ENCODE assay signal across 11 cellular contexts in the genomic region with DNA sequence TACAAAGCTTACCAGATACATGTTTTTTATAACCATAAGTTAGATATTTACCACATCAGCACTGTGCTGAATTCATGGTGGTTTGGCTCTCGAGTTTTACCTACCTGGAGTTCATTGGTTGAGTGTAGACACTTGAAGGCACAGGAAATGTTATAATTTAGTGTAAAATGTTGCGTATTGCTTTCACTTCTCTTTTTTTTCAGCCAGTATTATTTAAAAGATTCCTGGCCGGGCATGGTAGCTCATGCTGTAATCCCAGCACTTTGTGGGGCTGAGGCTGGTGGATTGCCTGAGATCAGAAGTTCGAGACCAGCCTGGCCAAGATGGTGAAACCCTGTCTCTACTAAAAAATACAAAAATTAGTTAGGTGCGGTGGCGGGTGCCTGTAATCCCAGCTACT. TPM values are rescaled to one million over a fixed set of nuclear protein-coding genes. Genes with fewer than 3 reads are reported as not detected.
DNase-seq lines count a peak whose midpoint lies in the region; ATAC-seq and TF ChIP-seq lines count a peak whose summit lies in the region.
"Had no signal": no experiment of that assay in that cellular context is flagged by ENCODE, and none has a peak within 500 bp of the region (broad histone marks: within the 10 kb centered on the region; RNA-seq: fewer than 3 reads in every experiment).

No MANE protein-coding gene starts in this region.

- intact Hi-C loops in spleen (cut with DNase I; ENCODE audit: low total_unique reads), result no loop called here

- no peaks in the 10 kb centered on the region for H3K27me3 Mint-ChIP-seq in T-helper 2 cell treated with Interferon-gamma antibody and Interleukin-4, amounts not matched to agents 5 μg/mL and 100 μg/mL, for 36 hours (ENCODE audit: low read depth)

- peaks cover 0 to 34% (median 19%) of the 10 kb centered on the region in 6 donors for H3K4me1 ChIP-seq in spleen

- H3K27me3 ChIP-seq in spleen (replicated peaks in 1 of 7), result no peaks in the 10 kb centered on the region

- TF ChIP-seq CTCF in spleen (IDR thresholded peaks at IDR 0.05 in 8 of 11, conservative IDR thresholded peaks at IDR 0.05 in 3 of 11), result no peak

- H3K36me3 ChIP-seq in spleen, result peaks cover 4 to 92% (median 62%) of the 10 kb centered on the region in 6 donors

- peak overlapping the region in 1 of 8 donors; percentile 1 for H3K4me3 ChIP-seq in spleen

- ATAC-seq in HG03135 (IDR thresholded peaks at IDR 0.05; ENCODE audit: unreplicated experiment), result peak; percentile 81

- peak overlapping the region in 7 of 8 donors; percentile 9 to 79 (median 46) for H3K27ac ChIP-seq in spleen

- H3K4me3 Mint-ChIP-seq in T-helper 2 cell treated with Interferon-gamma antibody and Interleukin-4, amounts not matched to agents 5 μg/mL and 100 μg/mL, for 36 hours, result no peak overlapping the region

- 46 to 60% (median 59%) methylated on average over 6 of the region's 6 CpGs for WGBS in spleen, 5 donors

- TF ChIP-seq POLR2A in spleen (IDR thresholded peaks at IDR 0.05), result no peak

- H3K9me3 Mint-ChIP-seq in T-helper 2 cell treated with Interferon-gamma antibody and Interleukin-4, amounts not matched to agents 5 μg/mL and 100 μg/mL, for 36 hours, result no peaks in the 10 kb centered on the region

- DNase-seq in T-helper 2 cell treated with Interferon-gamma antibody and Interleukin-4, amounts not matched to agents 5 μg/mL and 100 μg/mL, for 36 hours (ENCODE audit: low spot score), result no peak
- DNase-seq in T-helper 2 cell, result no peak
- peak; percentile 33 for DNase-seq in RPMI8226
- no peak for DNase-seq in spleen
- no peak for DNase-seq in NCI-H345 treated with DMSO at 0.1 percent for 48 hours (lab: John Stamatoyannopoulos, UW; ENCODE audit: unreplicated experiment)
- no peak for DNase-seq in HT-29 (ENCODE audit: low spot score)
- no peak for DNase-seq in COLO829 (ENCODE audit: low spot score)
- DNase-seq: activated CD8-positive, alpha-beta memory T cell treated with anti-CD3 and anti-CD28 coated beads, Interleukin-2, amount 50 U/mL, for 4 hours; NCI-H187; NK-92 treated with Interleukin-12 subunit alpha and Interleukin-12 subunit beta, amount 100 ng/mL, for 24 hours had no signal

- H3K9me3 ChIP-seq in spleen, result no peaks in the 10 kb centered on the region

- peaks cover 44% of the 10 kb centered on the region for H3K36me3 Mint-ChIP-seq in T-helper 2 cell treated with Interferon-gamma antibody and Interleukin-4, amounts not matched to agents 5 μg/mL and 100 μg/mL, for 36 hours (ENCODE audit: low read depth)

- H3K27ac Mint-ChIP-seq in T-helper 2 cell treated with Interferon-gamma antibody and Interleukin-4, amounts not matched to agents 5 μg/mL and 100 μg/mL, for 36 hours, result peak overlapping the region; percentile 39

- H3K4me1 Mint-ChIP-seq in T-helper 2 cell treated with Interferon-gamma antibody and Interleukin-4, amounts not matched to agents 5 μg/mL and 100 μg/mL, for 36 hours (ENCODE audit: low read depth), result peaks cover 4% of the 10 kb centered on the region

RNA-seq across cellular contexts. Expression of a gene that starts 53.0 kb away (rescaled TPM):
- 100 to 1,000 TPM; 168 to 301 (median 263) TPM for total RNA-seq in spleen
- polyA plus RNA-seq in spleen, result 100 to 1,000 TPM; 119 to 270 (median 192) TPM
- 270 and 294 TPM in 2 replicates for total RNA-seq in HT-29 (2014; rRNA removed; shearing (Covaris generic))
